Comparison of ENCODE assay signal across 24 cellular contexts in genomic region chr15:98958918-98959639, GRCh38. TPM values are rescaled to one million over a fixed set of nuclear protein-coding genes. Genes with fewer than 3 reads are reported as not detected.
A peak's percentile ranks its signal among the peaks of the same experiment; 100 is the strongest.
DNase-seq lines count a peak whose midpoint lies in the region; ATAC-seq and TF ChIP-seq lines count a peak whose summit lies in the region.
"Had no signal": no experiment of that assay in that cellular context is flagged by ENCODE, and none has a peak within 500 bp of the region (broad histone marks: within the 10 kb centered on the region; RNA-seq: fewer than 3 reads in every experiment).

No MANE protein-coding gene starts in this region.

- no peak for TF ChIP-seq POLR2A in testis (IDR thresholded peaks at IDR 0.05)

- H4K91ac ChIP-seq in H9 (ENCODE audit: insufficient read length, low read depth, low read length), result no peak overlapping the region

- no peak overlapping the region for H3K27ac ChIP-seq in H9 (ENCODE audit: insufficient read length, low read depth, low read length)
- H3K27ac ChIP-seq in Panc1 (ENCODE audit: low read length), result no peak overlapping the region
- peak overlapping the region; percentile 88 for H3K27ac ChIP-seq in neutrophil
- H3K27ac ChIP-seq in dorsolateral prefrontal cortex, result no peak overlapping the region
- H3K27ac ChIP-seq in testis, result no peak overlapping the region
- H3K27ac ChIP-seq: BLaER1 treated with 17β-estradiol and CSF1 and Interleukin-3, amounts not matched to agents 10 nM and 100 nM had no signal

- peaks cover 57 to 72% (median 69%) of the 10 kb centered on the region in 3 experiments for H3K36me3 Mint-ChIP-seq in H9 (ENCODE audit: insufficient read depth in 1 of 3, low read depth in 3 of 3)
- peaks cover 40 to 48% (median 45%) of the 10 kb centered on the region in 3 donors for H3K36me3 Mint-ChIP-seq in immature natural killer cell

- H3K56ac ChIP-seq in H9 (ENCODE audit: insufficient read length, low read depth, low read length), result no peak overlapping the region

- no CpG with 5 or more reads among the region's 22 CpGs for WGBS in H9 (ENCODE audit: extremely low coverage, insufficient read length, low lambda C conversion rate)
- WGBS in testis, 2 donors, result 91 to 93% methylated on average over 20 to 22 of the region's 22 CpGs

- no peak overlapping the region for H3K4me2 ChIP-seq in H9 (ENCODE audit: insufficient read depth, insufficient read length, low read length)
- H3K4me2 ChIP-seq: BLaER1 treated with 17β-estradiol and CSF1 and Interleukin-3, amounts not matched to agents 10 nM and 100 nM; SK-N-SH had no signal

- H4K5ac ChIP-seq in H9 (ENCODE audit: insufficient read length, low read depth, low read length), result no peak overlapping the region

- H3K23me2 ChIP-seq in H9 (ENCODE audit: insufficient read length, low read depth, low read length, poor library complexity, severe bottlenecking), result no peaks in the 10 kb centered on the region

- H3K27ac Mint-ChIP-seq in H9 (peak overlapping the region in 2 of 3 experiments; percentile 3 to 10; a peak in 1 of 7 replicates), immature natural killer cell (peak overlapping the region; percentile 53 to 90 (median 86))
- H3K27ac Mint-ChIP-seq: CD8-positive, alpha-beta T cell; HFFc6 had no signal

- H3K4me1 Mint-ChIP-seq in H9, result no peaks in the 10 kb centered on the region
- H3K4me1 Mint-ChIP-seq in immature natural killer cell, result peaks cover 61 to 62% of the 10 kb centered on the region in 2 donors

- H3K79me1 ChIP-seq in H9 (ENCODE audit: insufficient read depth, low read depth, low read length, poor library complexity, severe bottlenecking), result no peaks in the 10 kb centered on the region

- no peak overlapping the region for H2AFZ ChIP-seq in H9 (ENCODE audit: low read length)

- no peaks in the 10 kb centered on the region for H3K79me2 ChIP-seq in H9 (ENCODE audit: insufficient read depth, low read length)

- intact Hi-C loops in Panc1 (cut with micrococcal nuclease; ENCODE audit: unreplicated experiment), result no loop called here
- intact Hi-C loops in dorsolateral prefrontal cortex (cut with DNase I), result loop anchor here in 1 of 2 donors (5.0 kb wide), 1 partner anchor 58 kb away; no protein-coding TSS in a partner anchor
- intact Hi-C loops in testis (cut with DNase I; ENCODE audit: low total_unique reads), result no loop called here

- POLR2A ChIA-PET in Panc1 (lab: Charles Lee), result no interaction called here

- no peak overlapping the region for H3K23ac ChIP-seq in H9 (ENCODE audit: insufficient read length, low read depth, low read length)

- H3K9ac ChIP-seq in H9 (ENCODE audit: extremely low read depth, insufficient read length, low read length), result no peak overlapping the region
- H3K9ac ChIP-seq: BLaER1 treated with 17β-estradiol and CSF1 and Interleukin-3, amounts not matched to agents 10 nM and 100 nM; SK-N-SH had no signal

- H3K4me3 Mint-ChIP-seq in H9 (no peak overlapping the region), immature natural killer cell (peak overlapping the region; percentile 49 to 82 (median 60))
- H3K4me3 Mint-ChIP-seq: CD8-positive, alpha-beta T cell; HFFc6 had no signal

- DNase-seq in H9 (no peak), Panc1 (ENCODE audit: low read depth, low spot score) (no peak), immature natural killer cell (peak; percentile 47 to 59 (median 57)), dorsolateral prefrontal cortex (no peak), testis (no peak), SHP77 (lab: John Stamatoyannopoulos, UW) (no peak)
- DNase-seq: CD8-positive, alpha-beta T cell; DMS53; HFFc6; Karpas-422; MG63; NCI-H1048; NCI-H1436; NCI-H1930; NCI-H345; NCI-H526; Right ventricle myocardium superior; SK-N-SH had no signal

- no peaks in the 10 kb centered on the region; the same call in 1 of the 2 replicates for H3K27me3 Mint-ChIP-seq in H9 (ENCODE audit: low read depth)
- peaks cover 3 to 7% (median 5%) of the 10 kb centered on the region in 3 donors for H3K27me3 Mint-ChIP-seq in immature natural killer cell (ENCODE audit: low read depth in 3 of 3)

- in situ Hi-C loops in Panc1 (cut with HindIII; ENCODE audit: low pct_unique_long_range_greater_than_20kb, low sequenced_read_pairs), result no loop called here

- TSS peak; percentile 30 for BruUV-seq in Panc1 (replicated peaks; lab: Mats Ljungman, UMichigan)

- H2BK15ac ChIP-seq in H9 (ENCODE audit: low read depth, low read length), result no peak overlapping the region

- H3K9me3 ChIP-seq in H9 (ENCODE audit: control insufficient read depth, low read depth, low read length) (peaks cover 13% of the 10 kb centered on the region), Panc1 (ENCODE audit: control insufficient read depth, insufficient read depth, low read depth, low read length) (peaks cover 18% of the 10 kb centered on the region), neutrophil (no peaks in the 10 kb centered on the region), testis (no peaks in the 10 kb centered on the region)
- H3K9me3 ChIP-seq: SK-N-SH had no signal

- TF ChIP-seq CTCF in H9 (conservative IDR thresholded peaks at IDR 0.05), result no peak
- TF ChIP-seq CTCF in Panc1 (IDR thresholded peaks at IDR 0.05), result no peak
- TF ChIP-seq CTCF in neutrophil (IDR thresholded peaks at IDR 0.05), result no peak
- no peak for TF ChIP-seq CTCF in dorsolateral prefrontal cortex (IDR thresholded peaks at IDR 0.05 in 54 of 56, conservative IDR thresholded peaks at IDR 0.05 in 2 of 56; ENCODE audit: low read depth in 1 of 56, partially characterized antibody in 56 of 56)
- no peak for TF ChIP-seq CTCF in testis (IDR thresholded peaks at IDR 0.05)

- no peak for ATAC-seq in Panc1
- ATAC-seq in GM18858 (IDR thresholded peaks at IDR 0.05; ENCODE audit: unreplicated experiment), result no peak
- ATAC-seq: CD8-positive, alpha-beta T cell had no signal

- H2BK5ac ChIP-seq in H9 (ENCODE audit: insufficient read length, low read length), result no peak overlapping the region

- no peaks in the 10 kb centered on the region for H3K4me1 ChIP-seq in H9 (ENCODE audit: insufficient read depth, low read length)
- no peaks in the 10 kb centered on the region for H3K4me1 ChIP-seq in Panc1 (ENCODE audit: control insufficient read depth, insufficient read depth, low read length)
- H3K4me1 ChIP-seq in neutrophil (ENCODE audit: control insufficient read depth in 1 of 2, insufficient read depth in 1 of 2, low read depth in 1 of 2, low read length in 1 of 2), result peaks cover 40 to 44% of the 10 kb centered on the region in 2 experiments
- peaks cover 7% of the 10 kb centered on the region for H3K4me1 ChIP-seq in testis

- H3K27me3 ChIP-seq in H9 (ENCODE audit: insufficient read depth, low read length) (no peaks in the 10 kb centered on the region), Panc1 (ENCODE audit: control insufficient read depth, insufficient read depth, low read length) (no peaks in the 10 kb centered on the region), neutrophil (no peaks in the 10 kb centered on the region), dorsolateral prefrontal cortex (no peaks in the 10 kb centered on the region), testis (no peaks in the 10 kb centered on the region)
- H3K27me3 ChIP-seq: BLaER1 treated with 17β-estradiol and CSF1 and Interleukin-3, amounts not matched to agents 10 nM and 100 nM; MG63 had no signal

- no peak overlapping the region for H2BK12ac ChIP-seq in H9 (ENCODE audit: insufficient read length, low read depth, low read length)

- no peaks in the 10 kb centered on the region for H4K20me1 ChIP-seq in H9 (ENCODE audit: control insufficient read depth, insufficient read depth, insufficient read length)

- no peak overlapping the region for H2BK120ac ChIP-seq in H9 (ENCODE audit: low read depth, low read length, poor library complexity, severe bottlenecking)

- no peak overlapping the region for H2BK20ac ChIP-seq in H9 (ENCODE audit: low read depth, low read length, poor library complexity, severe bottlenecking)

- CTCF ChIA-PET in Panc1 (lab: Charles Lee), result no interaction called here

- H3K36me3 ChIP-seq in Panc1 (ENCODE audit: control insufficient read depth, insufficient read depth, low read length), result peaks cover 3% of the 10 kb centered on the region
- peaks cover 85% of the 10 kb centered on the region for H3K36me3 ChIP-seq in neutrophil
- no peaks in the 10 kb centered on the region for H3K36me3 ChIP-seq in testis (ENCODE audit: low read depth, missing control alignments)

- no peak overlapping the region for H3K18ac ChIP-seq in H9 (ENCODE audit: insufficient read length, low read depth, low read length)

- no peak overlapping the region for H3T11ph ChIP-seq in H9 (ENCODE audit: low read length)

- no peak overlapping the region for H3K4ac ChIP-seq in H9 (ENCODE audit: low read depth, low read length)

- H2AK5ac ChIP-seq in H9 (ENCODE audit: insufficient read length, low read length), result no peak overlapping the region

- H3K4me3 ChIP-seq in Panc1 (ENCODE audit: low read depth in 2 of 2, low read length in 2 of 2), result no peak overlapping the region
- no peak overlapping the region for H3K4me3 ChIP-seq in neutrophil (ENCODE audit: low read depth in 1 of 2, low read length in 1 of 2)
- no peak overlapping the region for H3K4me3 ChIP-seq in dorsolateral prefrontal cortex
- H3K4me3 ChIP-seq in testis, result no peak overlapping the region
- H3K4me3 ChIP-seq: BLaER1 treated with 17β-estradiol and CSF1 and Interleukin-3, amounts not matched to agents 10 nM and 100 nM; MG63 had no signal

- H3K14ac ChIP-seq in H9 (ENCODE audit: insufficient read depth, low read length), result no peak overlapping the region

- no peak overlapping the region for H4K8ac ChIP-seq in H9 (replicated peaks; ENCODE audit: insufficient read length, low read depth, low read length)

- H3K9me3 Mint-ChIP-seq in H9, result peaks cover 8 to 10% of the 10 kb centered on the region in 2 experiments
- no peaks in the 10 kb centered on the region for H3K9me3 Mint-ChIP-seq in immature natural killer cell

RNA-seq across cellular contexts. Expression of gene PGPEP1L, which starts 48.5 kb away (rescaled TPM):
- not detected in 2 replicates for total RNA-seq in H9 (2021)
- total RNA-seq in Panc1 (2021; ENCODE audit: unreplicated experiment), result not detected
- polyA plus RNA-seq in Panc1 (2012; ENCODE audit: insufficient read length), result not detected
- not detected for polyA plus RNA-seq in immature natural killer cell
- total RNA-seq in dorsolateral prefrontal cortex, result 1 to 10 TPM in 66 of 120 experiments, under 1 TPM in 41, not detected in 13; 0.36 to 3.0 (median 1.2) TPM
- total RNA-seq in testis, result 1 to 10 TPM; 3.6 to 4.3 TPM
- polyA plus RNA-seq in testis (ENCODE audit: insufficient read depth, low read depth, low replicate concordance), result 3.0 TPM
- total RNA-seq: A673; CD8-positive, alpha-beta T cell; H4; HFFc6; HT-29 had no signal
- polyA plus RNA-seq: SK-N-SH had no signal

Comparison
In these comparisons a context has a peak if more than half of its experiments do, and no peak if none do; other contexts are left out.
1. DNase-seq: peak in immature natural killer cell (3 of 3); none in H9 (single experiment), Panc1 (single experiment), dorsolateral prefrontal cortex (0 of 10), testis (single experiment) and SHP77 (0 of 2).
2. H3K4me3 Mint-ChIP-seq: peak in immature natural killer cell (5 of 5); none in H9 (0 of 2).